In genomic region chrX:45449982-45450381, GRCh38 we compare ENCODE assay signal across 19 cellular contexts.
DNase-seq lines count a peak whose midpoint lies in the region; ATAC-seq, FAIRE-seq and TF ChIP-seq lines count a peak whose summit lies in the region.
"Had no signal": no experiment of that assay in that cellular context is flagged by ENCODE, and none has a peak within 500 bp of the region (broad histone marks: within the 10 kb centered on the region; RNA-seq: fewer than 3 reads in every experiment).

No MANE protein-coding gene starts in this region.

- TF ChIP-seq EP300 in A549 (IDR thresholded peaks at IDR 0.05) (no peak), SK-N-SH (IDR thresholded peaks at IDR 0.05; ENCODE audit: borderline replicate concordance in 1 of 2, low read depth in 1 of 2, low read length in 1 of 2) (peak in 1 of 2 experiments; percentile 46; a peak in 1 of 4 replicates)

- H3K79me2 ChIP-seq in SK-N-SH (ENCODE audit: insufficient read depth) = no peaks in the 10 kb centered on the region
- H3K79me2 ChIP-seq: parathyroid adenoma had no signal

- 27% methylated on average over 1 of the region's 1 CpG for WGBS in A549 (ENCODE audit: missing lambda C conversion rate)
- WGBS in SK-N-SH (ENCODE audit: low lambda C conversion rate) = 10% methylated on average over 1 of the region's 1 CpG

- TF ChIP-seq POLR2A in A549 (IDR thresholded peaks at IDR 0.05; ENCODE audit: low read length) = no peak

- POLR2A ChIA-PET in A549 (lab: Yijun Ruan, JAX) = no interaction called here
- POLR2A ChIA-PET in SK-N-SH (lab: Yijun Ruan, JAX) = no interaction called here

- H2AFZ ChIP-seq in SK-N-SH (ENCODE audit: low read depth) = no peak overlapping the region
- H2AFZ ChIP-seq: parathyroid adenoma had no signal

- no peak for ATAC-seq in A549
- ATAC-seq: natural killer cell treated with Interleukin-12 subunit alpha and Interleukin-12 subunit beta and Interleukin-15 and Interleukin-18, amount 100 ng/mL, for 72 hours; stimulated activated effector memory CD8-positive, alpha-beta T cell treated with anti-CD3 and anti-CD28 coated beads, Interleukin-12 subunit alpha, Interleukin-12 subunit beta, amount 100 ng/mL, for 72 hours; WTC11 had no signal

- H3K9ac ChIP-seq in SK-N-SH = no peak overlapping the region
- H3K9ac ChIP-seq: parathyroid adenoma had no signal

- no peak for DNase-seq in A549 (ENCODE audit: low read depth in 1 of 2, low spot score in 1 of 2)
- peak; percentile 24 for DNase-seq in HS-27A (ENCODE audit: low read depth)
- DNase-seq in SK-N-SH = no peak
- peak; percentile 31 for DNase-seq in fibroblast of pulmonary artery (ENCODE audit: low read depth)
- DNase-seq in NCI-H2227 (lab: John Stamatoyannopoulos, UW; ENCODE audit: unreplicated experiment) = no peak
- no peak for DNase-seq in HTR-8/SVneo (ENCODE audit: insufficient read length, low spot score)
- no peak for DNase-seq in activated T-cell treated with anti-CD3 and anti-CD28 coated beads, Interleukin-2, amount 50 U/mL, for 1 hour
- DNase-seq in germinal center (ENCODE audit: low spot score) = no peak
- DNase-seq: activated CD4-positive, alpha-beta T cell treated with anti-CD3 and anti-CD28 coated beads, Interleukin-2, amount 50 U/mL, for 4 hours; activated gamma-delta T cell; CD8-positive, alpha-beta memory T cell; NCI-H1436; NCI-H2227 treated with DMSO at 0.1 percent for 48 hours had no signal

- TF ChIP-seq CTCF in A549 (IDR thresholded peaks at IDR 0.05) (no peak), SK-N-SH (IDR thresholded peaks at IDR 0.05) (no peak), fibroblast of pulmonary artery (IDR thresholded peaks at IDR 0.05; ENCODE audit: low read length, missing control alignments) (no peak)

- CTCF ChIA-PET in A549 (lab: Yijun Ruan, JAX) = no interaction called here
- CTCF ChIA-PET in SK-N-SH (lab: Yijun Ruan, JAX) = no interaction called here

- H3K9me3 ChIP-seq in A549 (no peaks in the 10 kb centered on the region), SK-N-SH (no peaks in the 10 kb centered on the region)

- H3K4me1 ChIP-seq in A549 = peaks cover 23% of the 10 kb centered on the region
- peaks cover 2 to 34% of the 10 kb centered on the region in 2 experiments; a peak in 3 of 4 replicates for H3K4me1 ChIP-seq in SK-N-SH (ENCODE audit: control insufficient read depth in 1 of 2, insufficient read depth in 2 of 2, low read depth in 1 of 2, low read length in 1 of 2)
- H3K4me1 ChIP-seq: parathyroid adenoma had no signal

- H3F3A ChIP-seq in SK-N-SH (replicated peaks; ENCODE audit: insufficient read depth) = peaks cover 23% of the 10 kb centered on the region

- no peaks in the 10 kb centered on the region for H3K27me3 ChIP-seq in SK-N-SH (ENCODE audit: insufficient read depth)

- no peaks in the 10 kb centered on the region for H4K20me1 ChIP-seq in SK-N-SH (ENCODE audit: insufficient read depth)

- no peak overlapping the region for H3K27ac ChIP-seq in A549
- peak overlapping the region in 1 of 2 experiments; percentile 71; a peak in 1 of 4 replicates for H3K27ac ChIP-seq in SK-N-SH (ENCODE audit: low read depth in 2 of 2, low read length in 1 of 2)
- H3K27ac ChIP-seq: parathyroid adenoma, SK-N-MC had no signal

- no peaks in the 10 kb centered on the region for H3K9me2 ChIP-seq in SK-N-SH

- H3K4me3 ChIP-seq in A549 (no peak overlapping the region), SK-N-SH (ENCODE audit: low read depth in 2 of 2, low read length in 1 of 2) (no peak overlapping the region), fibroblast of pulmonary artery (replicated peaks; ENCODE audit: low read depth, low read length) (no peak overlapping the region)
- H3K4me3 ChIP-seq: SK-N-MC had no signal

- H3K4me2 ChIP-seq in A549 (peak overlapping the region; percentile 15; the same call in 1 of the 3 replicates), SK-N-SH (no peak overlapping the region)

- FAIRE-seq in A549 (lab: Jason Lieb, UNC) (peak; percentile 85), HTR-8/SVneo (lab: Jason Lieb, UNC) (no peak)
- FAIRE-seq: RCC 7860 had no signal

- no peak for TF ChIP-seq RAD21 in A549 (conservative IDR thresholded peaks at IDR 0.05 in 1 of 2, IDR thresholded peaks at IDR 0.05 in 1 of 2)
- no peak for TF ChIP-seq RAD21 in SK-N-SH (IDR thresholded peaks at IDR 0.05; ENCODE audit: low read length)

- no peaks in the 10 kb centered on the region for H3K36me3 ChIP-seq in SK-N-SH (replicated peaks in 1 of 2; ENCODE audit: control insufficient read depth in 1 of 2, insufficient read depth in 2 of 2, low read length in 1 of 2)

TF ChIP-seq in A549, 52 proteins besides CTCF, POLR2A, EP300 and RAD21:
- TF ChIP-seq RARB (CRISPR knock-in tag; IDR thresholded peaks at IDR 0.05) (no peak), SREBF2 (IDR thresholded peaks at IDR 0.05) (no peak), FOSL2 (IDR thresholded peaks at IDR 0.05) (no peak), FOSL2 (CRISPR knock-in tag; IDR thresholded peaks at IDR 0.05) (no peak), SMC3 (IDR thresholded peaks at IDR 0.05) (no peak), TP53 (CRISPR knock-in tag; IDR thresholded peaks at IDR 0.05) (no peak), HDAC2 (IDR thresholded peaks at IDR 0.05) (no peak), KDM5A (IDR thresholded peaks at IDR 0.05) (no peak)
TF ChIP-seq in A549: peak in this region for 0.

TF ChIP-seq in SK-N-SH, 30 proteins besides CTCF, POLR2A, EP300 and RAD21 (continues in another document):
- TF ChIP-seq IRF3 (IDR thresholded peaks at IDR 0.05; ENCODE audit: low read depth, low read length) (no peak), POLR2AphosphoS5 (IDR thresholded peaks at IDR 0.05; ENCODE audit: low read depth, low read length) (no peak), RFX5 (IDR thresholded peaks at IDR 0.05; ENCODE audit: low read length) (no peak), MXI1 (IDR thresholded peaks at IDR 0.05; ENCODE audit: low read depth, low read length) (no peak), MAX (IDR thresholded peaks at IDR 0.05; ENCODE audit: low read depth) (0 out of 2 replicates have a peak, but pooled peaks have one; percentile 26), USF2 (IDR thresholded peaks at IDR 0.05; ENCODE audit: borderline replicate concordance, low read depth, low read length) (no peak), TCF12 (IDR thresholded peaks at IDR 0.05) (no peak), ELF1 (IDR thresholded peaks at IDR 0.05) (no peak), GATA2 (CRISPR knock-in tag; IDR thresholded peaks at IDR 0.05) (no peak), PBX3 (IDR thresholded peaks at IDR 0.05) (no peak), GABPA (IDR thresholded peaks at IDR 0.05; ENCODE audit: low read depth) (no peak), RXRA (IDR thresholded peaks at IDR 0.05; ENCODE audit: borderline replicate concordance, low read depth) (peak; percentile 38; the same call in 1 of the 2 replicates), USF1 (IDR thresholded peaks at IDR 0.05; ENCODE audit: borderline replicate concordance, low read depth) (no peak), ZBTB33 (IDR thresholded peaks at IDR 0.05; ENCODE audit: borderline replicate concordance, low read depth) (no peak), RCOR1 (IDR thresholded peaks at IDR 0.05; ENCODE audit: low read length) (no peak)

Comparison
In these comparisons a context has a peak if more than half of its experiments do, and no peak if none do; other contexts are left out.
1. DNase-seq: peak in HS-27A (single experiment) and fibroblast of pulmonary artery (single experiment); none in A549 (0 of 2), SK-N-SH (single experiment), NCI-H2227 (single experiment), HTR-8/SVneo (single experiment), activated T-cell treated with anti-CD3 and anti-CD28 coated beads, Interleukin-2, amount 50 U/mL, for 1 hour (single experiment) and germinal center (single experiment).
2. Of the 12 proteins assayed by ChIP-seq in both A549 and SK-N-SH: peak only in A549: none; only in SK-N-SH: MAX; in both: none; in neither: 10; mixed calls (peak in some experiments, not most) for 1.